ENCODE assay signal across 1 cellular context in the genomic region with DNA sequence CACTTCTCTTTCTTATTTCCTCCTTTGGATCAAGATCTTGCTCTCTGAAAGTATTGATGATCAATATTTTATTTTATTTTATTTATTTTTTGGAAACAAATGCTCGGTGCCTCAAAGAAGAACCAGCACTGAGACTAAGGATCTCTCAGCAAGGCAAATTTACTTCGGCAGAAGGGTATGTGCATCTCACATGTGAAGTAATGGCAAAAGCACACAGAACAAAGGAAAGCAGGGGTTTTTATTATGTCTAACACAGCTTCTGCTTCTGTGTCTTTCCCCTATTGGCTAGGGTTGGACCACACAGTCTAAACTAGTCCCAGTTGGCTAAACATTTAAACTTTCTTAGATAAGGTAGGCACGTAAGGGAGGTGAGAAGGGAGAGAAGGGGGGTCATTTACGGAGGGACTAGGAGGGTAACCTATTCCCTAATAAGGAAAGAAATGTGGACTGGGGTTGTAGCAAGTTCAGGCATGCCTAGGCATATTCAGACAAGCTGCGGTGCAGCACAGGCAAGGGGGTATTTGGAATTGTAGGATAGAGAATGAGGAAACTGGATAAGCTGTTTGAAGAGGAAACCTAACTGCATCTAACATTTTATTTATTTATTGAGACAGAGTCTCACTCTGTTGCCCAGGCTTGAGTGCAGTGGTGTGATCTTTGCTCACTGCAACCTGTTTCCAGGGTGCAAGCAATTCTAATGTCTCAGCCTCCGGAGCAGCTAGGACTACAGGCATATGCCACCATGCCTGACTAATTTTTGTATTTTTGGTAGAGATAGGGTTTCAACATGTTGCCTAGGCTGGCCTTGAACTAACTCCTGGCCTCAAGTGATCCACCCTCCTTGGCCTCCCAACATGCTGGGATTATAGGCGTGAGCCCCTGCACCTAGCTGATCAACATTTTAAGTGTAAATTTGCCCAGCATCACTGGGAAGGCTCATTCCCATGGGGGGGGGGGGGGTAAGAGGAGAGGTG.
TF ChIP-seq lines count a peak whose summit lies in the region.

No MANE protein-coding gene starts in this region.

TF ChIP-seq in GM23338, 12 proteins besides CTCF, POLR2A, EP300 and RAD21 (continued from another document):
- TF ChIP-seq, protein P1, sequence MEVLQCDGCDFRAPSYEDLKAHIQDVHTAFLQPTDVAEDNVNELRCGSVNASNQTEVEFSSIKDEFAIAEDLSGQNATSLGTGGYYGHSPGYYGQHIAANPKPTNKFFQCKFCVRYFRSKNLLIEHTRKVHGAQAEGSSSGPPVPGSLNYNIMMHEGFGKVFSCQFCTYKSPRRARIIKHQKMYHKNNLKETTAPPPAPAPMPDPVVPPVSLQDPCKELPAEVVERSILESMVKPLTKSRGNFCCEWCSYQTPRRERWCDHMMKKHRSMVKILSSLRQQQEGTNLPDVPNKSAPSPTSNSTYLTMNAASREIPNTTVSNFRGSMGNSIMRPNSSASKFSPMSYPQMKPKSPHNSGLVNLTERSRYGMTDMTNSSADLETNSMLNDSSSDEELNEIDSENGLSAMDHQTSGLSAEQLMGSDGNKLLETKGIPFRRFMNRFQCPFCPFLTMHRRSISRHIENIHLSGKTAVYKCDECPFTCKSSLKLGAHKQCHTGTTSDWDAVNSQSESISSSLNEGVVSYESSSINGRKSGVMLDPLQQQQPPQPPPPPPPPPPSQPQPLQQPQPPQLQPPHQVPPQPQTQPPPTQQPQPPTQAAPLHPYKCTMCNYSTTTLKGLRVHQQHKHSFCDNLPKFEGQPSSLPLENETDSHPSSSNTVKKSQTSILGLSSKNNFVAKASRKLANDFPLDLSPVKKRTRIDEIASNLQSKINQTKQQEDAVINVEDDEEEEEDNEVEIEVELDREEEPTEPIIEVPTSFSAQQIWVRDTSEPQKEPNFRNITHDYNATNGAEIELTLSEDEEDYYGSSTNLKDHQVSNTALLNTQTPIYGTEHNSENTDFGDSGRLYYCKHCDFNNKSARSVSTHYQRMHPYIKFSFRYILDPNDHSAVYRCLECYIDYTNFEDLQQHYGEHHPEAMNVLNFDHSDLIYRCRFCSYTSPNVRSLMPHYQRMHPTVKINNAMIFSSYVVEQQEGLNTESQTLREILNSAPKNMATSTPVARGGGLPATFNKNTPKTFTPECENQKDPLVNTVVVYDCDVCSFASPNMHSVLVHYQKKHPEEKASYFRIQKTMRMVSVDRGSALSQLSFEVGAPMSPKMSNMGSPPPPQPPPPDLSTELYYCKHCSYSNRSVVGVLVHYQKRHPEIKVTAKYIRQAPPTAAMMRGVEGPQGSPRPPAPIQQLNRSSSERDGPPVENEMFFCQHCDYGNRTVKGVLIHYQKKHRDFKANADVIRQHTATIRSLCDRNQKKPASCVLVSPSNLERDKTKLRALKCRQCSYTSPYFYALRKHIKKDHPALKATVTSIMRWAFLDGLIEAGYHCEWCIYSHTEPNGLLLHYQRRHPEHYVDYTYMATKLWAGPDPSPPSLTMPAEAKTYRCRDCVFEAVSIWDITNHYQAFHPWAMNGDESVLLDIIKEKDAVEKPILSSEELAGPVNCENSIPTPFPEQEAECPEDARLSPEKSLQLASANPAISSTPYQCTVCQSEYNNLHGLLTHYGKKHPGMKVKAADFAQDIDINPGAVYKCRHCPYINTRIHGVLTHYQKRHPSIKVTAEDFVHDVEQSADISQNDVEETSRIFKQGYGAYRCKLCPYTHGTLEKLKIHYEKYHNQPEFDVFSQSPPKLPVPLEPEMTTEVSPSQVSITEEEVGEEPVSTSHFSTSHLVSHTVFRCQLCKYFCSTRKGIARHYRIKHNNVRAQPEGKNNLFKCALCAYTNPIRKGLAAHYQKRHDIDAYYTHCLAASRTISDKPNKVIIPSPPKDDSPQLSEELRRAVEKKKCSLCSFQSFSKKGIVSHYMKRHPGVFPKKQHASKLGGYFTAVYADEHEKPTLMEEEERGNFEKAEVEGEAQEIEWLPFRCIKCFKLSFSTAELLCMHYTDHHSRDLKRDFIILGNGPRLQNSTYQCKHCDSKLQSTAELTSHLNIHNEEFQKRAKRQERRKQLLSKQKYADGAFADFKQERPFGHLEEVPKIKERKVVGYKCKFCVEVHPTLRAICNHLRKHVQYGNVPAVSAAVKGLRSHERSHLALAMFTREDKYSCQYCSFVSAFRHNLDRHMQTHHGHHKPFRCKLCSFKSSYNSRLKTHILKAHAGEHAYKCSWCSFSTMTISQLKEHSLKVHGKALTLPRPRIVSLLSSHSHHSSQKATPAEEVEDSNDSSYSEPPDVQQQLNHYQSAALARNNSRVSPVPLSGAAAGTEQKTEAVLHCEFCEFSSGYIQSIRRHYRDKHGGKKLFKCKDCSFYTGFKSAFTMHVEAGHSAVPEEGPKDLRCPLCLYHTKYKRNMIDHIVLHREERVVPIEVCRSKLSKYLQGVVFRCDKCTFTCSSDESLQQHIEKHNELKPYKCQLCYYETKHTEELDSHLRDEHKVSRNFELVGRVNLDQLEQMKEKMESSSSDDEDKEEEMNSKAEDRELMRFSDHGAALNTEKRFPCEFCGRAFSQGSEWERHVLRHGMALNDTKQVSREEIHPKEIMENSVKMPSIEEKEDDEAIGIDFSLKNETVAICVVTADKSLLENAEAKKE (CRISPR knock-in tag; IDR thresholded peaks at IDR 0.05), result no peak
- no peak for TF ChIP-seq STAT1 (IDR thresholded peaks at IDR 0.05; ENCODE audit: unreplicated experiment)
TF ChIP-seq in GM23338: peak in this region for 0.
